28 cellular contexts compared by ENCODE assay signal in the genomic region with DNA sequence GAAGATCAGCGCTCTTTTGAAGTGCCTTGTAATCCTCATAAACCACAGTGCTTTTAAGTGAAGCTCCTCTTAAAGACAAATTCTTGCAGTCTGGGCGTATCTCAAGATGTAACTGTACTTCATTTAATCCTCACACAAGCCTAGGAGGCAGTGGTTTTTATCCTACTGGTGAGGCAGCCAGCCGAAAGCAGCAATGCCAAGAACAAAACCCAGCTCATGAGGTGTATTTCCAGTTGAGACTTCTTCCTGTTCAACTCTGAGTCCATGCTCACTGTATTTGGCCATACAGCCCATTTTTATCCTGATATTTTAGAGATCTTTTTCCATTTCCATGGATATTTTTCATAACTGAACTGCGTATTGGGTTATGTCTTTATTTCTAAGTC. TPM values are rescaled to one million over a fixed set of nuclear protein-coding genes. Genes with fewer than 3 reads are reported as not detected.
"Had no signal": no experiment of that assay in that cellular context is flagged by ENCODE, and none has a peak within 500 bp of the region (broad histone marks: within the 10 kb centered on the region; RNA-seq: fewer than 3 reads in every experiment).

No MANE protein-coding gene starts in this region.

- DNase-seq: activated CD4-positive, alpha-beta T cell treated with anti-CD3 and anti-CD28 coated beads for 36 hours; activated CD4-positive, CD25-positive, alpha-beta regulatory T cell; activated CD8-positive, alpha-beta memory T cell treated with anti-CD3 and anti-CD28 coated beads, Interleukin-2, amount 10 ng/mL, durations not matched to agents 7 days and 5 days; activated CD8-positive, alpha-beta T cell treated with anti-CD3 and anti-CD28 coated beads, Interleukin-2, amount 10 ng/mL, durations not matched to agents 7 days and 5 days; activated naive CD4-positive, alpha-beta T cell; activated T-cell treated with anti-CD3 and anti-CD28 coated beads for 4 hours; activated T-cell treated with anti-CD3 and anti-CD28 coated beads, Interleukin-2, amount 50 U/mL, for 72 hours; esophagus squamous epithelium; left cardiac atrium; left ventricle myocardium superior; nephron progenitor cell; psoas muscle; sigmoid colon; stimulated activated CD4-positive, alpha-beta T cell treated with anti-CD3 and anti-CD28 coated beads, Interleukin-15, amount 100 ng/mL, for 24 hours; stimulated activated CD4-positive, alpha-beta T cell treated with anti-CD3 and anti-CD28 coated beads, Interleukin-2, amount 100 ng/mL, for 24 hours; stimulated activated naive B cell treated with anti-CD40 and anti-IgM and Interleukin-4, amounts not matched to agents 10 μg/mL and 1 μg/mL and 100 μg/mL, for 72 hours; T-helper 1 cell; thyroid gland had no signal

- H3K4me3 ChIP-seq: coronary artery, esophagus squamous epithelium, gastroesophageal sphincter, hepatocyte, pancreas, psoas muscle, sigmoid colon, stomach, thyroid gland, upper lobe of left lung had no signal

- H3K9me3 ChIP-seq: esophagus squamous epithelium, gastroesophageal sphincter, pancreas, psoas muscle, sigmoid colon, stomach, thyroid gland, upper lobe of left lung had no signal

- H3K36me3 ChIP-seq: esophagus squamous epithelium, gastroesophageal sphincter, pancreas, sigmoid colon, stomach, thyroid gland, upper lobe of left lung had no signal

- H3K4me1 ChIP-seq: pancreas, psoas muscle, thyroid gland, upper lobe of left lung had no signal

- H3K79me2 ChIP-seq: hepatocyte had no signal

- H3K27me3 ChIP-seq: hepatocyte, pancreas, thyroid gland, upper lobe of left lung had no signal

- ATAC-seq: activated CD4-positive, alpha-beta T cell treated with anti-CD3 and anti-CD28 coated beads for 36 hours; activated CD8-positive, alpha-beta memory T cell treated with anti-CD3 and anti-CD28 coated beads, Interleukin-2, amount 10 ng/mL, durations not matched to agents 7 days and 5 days; activated CD8-positive, alpha-beta T cell treated with anti-CD3 and anti-CD28 coated beads, Interleukin-2, amount 10 ng/mL, durations not matched to agents 7 days and 5 days; activated naive CD4-positive, alpha-beta T cell treated with anti-CD3 and anti-CD28 coated beads, Interleukin-2, amount 50 U/mL, for 72 hours; activated T-cell treated with anti-CD3 and anti-CD28 coated beads, Interleukin-2, amount 50 U/mL, for 72 hours; gastroesophageal sphincter; left cardiac atrium; left ventricle myocardium superior; pancreas; stimulated activated naive B cell treated with anti-CD40 and anti-IgM and Interleukin-4, amounts not matched to agents 10 μg/mL and 1 μg/mL and 100 μg/mL, for 72 hours had no signal

- H3K27ac ChIP-seq: coronary artery, esophagus squamous epithelium, gastroesophageal sphincter, hepatocyte, pancreas, psoas muscle, sigmoid colon, stomach, thyroid gland, upper lobe of left lung had no signal

- H2AFZ ChIP-seq: hepatocyte had no signal

- H3K4me2 ChIP-seq: hepatocyte had no signal

RNA-seq across cellular contexts. Expression of gene CTRB2, which starts 13.7 kb away (rescaled TPM):
- total RNA-seq: activated CD4-positive, alpha-beta T cell treated with anti-CD3 and anti-CD28 coated beads for 36 hours; activated CD8-positive, alpha-beta memory T cell treated with anti-CD3 and anti-CD28 coated beads, Interleukin-2, amount 10 ng/mL, durations not matched to agents 7 days and 5 days; activated CD8-positive, alpha-beta T cell treated with anti-CD3 and anti-CD28 coated beads, Interleukin-2, amount 10 ng/mL, durations not matched to agents 7 days and 5 days; activated naive CD4-positive, alpha-beta T cell treated with anti-CD3 and anti-CD28 coated beads, Interleukin-2, amount 50 U/mL, for 72 hours; activated T-cell treated with anti-CD3 and anti-CD28 coated beads, Interleukin-2, amount 50 U/mL, for 72 hours; bronchial epithelial cell; esophagus squamous epithelium; gastroesophageal sphincter; hepatocyte; left cardiac atrium; left ventricle myocardium superior; lung microvascular endothelial cell; sigmoid colon; stomach; thyroid gland had no signal
- polyA plus RNA-seq: keratinocyte had no signal

RNA-seq across cellular contexts. Expression of gene CTRB1, which starts 25.5 kb away (rescaled TPM):
- total RNA-seq: activated CD4-positive, alpha-beta T cell treated with anti-CD3 and anti-CD28 coated beads for 36 hours; activated CD8-positive, alpha-beta memory T cell treated with anti-CD3 and anti-CD28 coated beads, Interleukin-2, amount 10 ng/mL, durations not matched to agents 7 days and 5 days; activated CD8-positive, alpha-beta T cell treated with anti-CD3 and anti-CD28 coated beads, Interleukin-2, amount 10 ng/mL, durations not matched to agents 7 days and 5 days; activated naive CD4-positive, alpha-beta T cell treated with anti-CD3 and anti-CD28 coated beads, Interleukin-2, amount 50 U/mL, for 72 hours; activated T-cell treated with anti-CD3 and anti-CD28 coated beads, Interleukin-2, amount 50 U/mL, for 72 hours; bronchial epithelial cell; esophagus squamous epithelium; gastroesophageal sphincter; hepatocyte; left ventricle myocardium superior; lung microvascular endothelial cell; sigmoid colon; stomach; thyroid gland had no signal
- polyA plus RNA-seq: keratinocyte had no signal
